In genomic region chr3:170367797-170368196, GRCh38 we compare ENCODE assay signal across 2 cellular contexts.
TF ChIP-seq lines count a peak whose summit lies in the region.

No MANE protein-coding gene starts in this region.

TF ChIP-seq in GM12891, 5 proteins besides CTCF, POLR2A, EP300 and RAD21 (continued from another document):
- peak; percentile 82 for TF ChIP-seq SPI1 (IDR thresholded peaks at IDR 0.05; ENCODE audit: low read depth, low read length)
- no peak for TF ChIP-seq PAX5 (IDR thresholded peaks at IDR 0.05; ENCODE audit: insufficient read depth, low read length, severe bottlenecking)
- TF ChIP-seq POU2F2 (IDR thresholded peaks at IDR 0.05; ENCODE audit: low read depth, low read length), result no peak

TF ChIP-seq in WTC11, 78 proteins besides CTCF, POLR2A, EP300 and RAD21:
- TF ChIP-seq ZMAT4 (CRISPR knock-in tag; IDR thresholded peaks at IDR 0.05) (no peak), GTF2I (CRISPR knock-in tag; conservative IDR thresholded peaks at IDR 0.05) (no peak), FOXJ3 (CRISPR knock-in tag; IDR thresholded peaks at IDR 0.05; ENCODE audit: borderline replicate concordance) (no peak), MXD4 (CRISPR knock-in tag; IDR thresholded peaks at IDR 0.05; ENCODE audit: borderline replicate concordance) (no peak), CREB1 (CRISPR knock-in tag; IDR thresholded peaks at IDR 0.05) (no peak), ZNF416 (CRISPR knock-in tag; IDR thresholded peaks at IDR 0.05) (no peak), ZSCAN18 (CRISPR knock-in tag; IDR thresholded peaks at IDR 0.05) (no peak), ZNF138 (CRISPR knock-in tag; conservative IDR thresholded peaks at IDR 0.05) (no peak), HMGA2 (CRISPR knock-in tag; IDR thresholded peaks at IDR 0.05) (no peak), GRHL2 (CRISPR knock-in tag; IDR thresholded peaks at IDR 0.05; ENCODE audit: insufficient replicate concordance, severe bottlenecking) (no peak), MAX (CRISPR knock-in tag; IDR thresholded peaks at IDR 0.05) (no peak), IRF1 (CRISPR knock-in tag; IDR thresholded peaks at IDR 0.05) (no peak), MLX (CRISPR knock-in tag; IDR thresholded peaks at IDR 0.05) (no peak), ELF4 (CRISPR knock-in tag; IDR thresholded peaks at IDR 0.05; ENCODE audit: low read depth) (no peak), ZNF317 (CRISPR knock-in tag; IDR thresholded peaks at IDR 0.05; ENCODE audit: borderline replicate concordance, low read depth) (no peak), SMAD3 (CRISPR knock-in tag; IDR thresholded peaks at IDR 0.05; ENCODE audit: borderline replicate concordance) (no peak), ZNF121 (CRISPR knock-in tag; IDR thresholded peaks at IDR 0.05) (no peak), FOXP1 (CRISPR knock-in tag; IDR thresholded peaks at IDR 0.05; ENCODE audit: borderline replicate concordance) (no peak)
